Comparison of ENCODE assay signal across 24 cellular contexts in genomic region chr20:18237682-18238081, GRCh38.
"Had no signal": no experiment of that assay in that cellular context is flagged by ENCODE, and none has a peak within 500 bp of the region (broad histone marks: within the 10 kb centered on the region; RNA-seq: fewer than 3 reads in every experiment).

No MANE protein-coding gene starts in this region.

- H3K9me3 ChIP-seq: colonic mucosa, esophagus squamous epithelium, gastrocnemius medialis had no signal

- H3K4me3 ChIP-seq: colonic mucosa, coronary artery, dorsolateral prefrontal cortex, esophagus muscularis mucosa, esophagus squamous epithelium, gastrocnemius medialis, gastroesophageal sphincter, heart left ventricle, heart right ventricle had no signal

- H3K36me3 ChIP-seq: colonic mucosa, esophagus muscularis mucosa, esophagus squamous epithelium, gastrocnemius medialis, gastroesophageal sphincter, heart left ventricle, heart right ventricle had no signal

- H3K4me1 ChIP-seq: colonic mucosa, esophagus muscularis mucosa, esophagus squamous epithelium, foreskin keratinocyte, gastrocnemius medialis, gastroesophageal sphincter, heart left ventricle, heart right ventricle had no signal

- ATAC-seq: effector memory CD8-positive, alpha-beta T cell; esophagus mucosa; foreskin keratinocyte; gastrocnemius medialis; gastroesophageal sphincter; heart left ventricle; heart right ventricle had no signal

- H3K27me3 ChIP-seq: colonic mucosa, esophagus muscularis mucosa, foreskin keratinocyte, gastrocnemius medialis, gastroesophageal sphincter had no signal

- H3K27ac ChIP-seq: colonic mucosa, coronary artery, dorsolateral prefrontal cortex, epithelial cell of prostate, esophagus muscularis mucosa, esophagus squamous epithelium, foreskin keratinocyte, gastrocnemius medialis, gastroesophageal sphincter, heart left ventricle, heart right ventricle had no signal

- DNase-seq: colonic mucosa; cortex of kidney; dermis blood vessel endothelial cell; dorsolateral prefrontal cortex; effector CD4-positive, alpha-beta T cell; effector CD8-positive, alpha-beta T cell; effector memory CD4-positive, alpha-beta T cell; effector memory CD8-positive, alpha-beta T cell; endodermal cell; erythroblast; esophagus squamous epithelium; foreskin fibroblast; foreskin keratinocyte; foreskin melanocyte; gastrocnemius medialis; glutamatergic neuron; head of caudate nucleus; heart left ventricle; heart right ventricle had no signal
